8 cellular contexts compared by ENCODE assay signal in the genomic region with DNA sequence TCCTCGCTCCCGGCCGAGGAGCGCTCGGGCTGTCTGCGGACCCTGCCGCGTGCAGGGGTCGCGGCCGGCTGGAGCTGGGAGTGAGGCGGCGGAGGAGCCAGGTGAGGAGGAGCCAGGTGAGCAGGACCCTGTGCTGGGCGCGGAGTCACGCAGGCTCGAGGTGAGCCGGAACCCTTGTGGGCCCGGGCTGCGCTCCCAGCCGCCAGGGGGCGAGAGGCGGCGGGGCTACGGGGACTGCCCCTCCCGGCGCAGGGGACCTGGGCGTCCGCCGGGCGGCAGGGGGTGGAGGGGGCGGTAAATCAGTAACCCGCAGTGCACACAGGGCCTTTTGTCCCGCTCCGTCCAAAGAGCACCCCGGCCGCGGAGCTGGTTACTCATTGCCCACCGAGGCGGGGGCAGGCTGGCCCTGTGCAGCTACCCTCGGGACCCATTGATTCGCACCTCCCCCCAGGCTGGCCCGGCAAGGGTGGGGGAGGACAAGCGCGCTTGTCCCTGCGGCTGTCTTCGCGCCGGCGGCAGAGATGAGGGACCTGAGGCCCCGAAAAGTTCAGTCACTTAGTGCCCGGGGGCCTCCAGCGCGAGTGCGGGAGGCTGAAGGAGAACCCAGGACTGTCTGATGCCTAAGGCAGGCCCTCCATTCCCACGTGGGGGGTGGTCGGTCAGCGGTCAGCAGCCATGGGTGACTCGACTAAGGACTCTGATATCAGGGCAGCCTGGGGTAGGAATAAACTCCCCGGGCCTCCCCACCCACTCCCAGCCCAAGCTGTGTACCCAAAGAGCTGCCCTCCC. TPM values are rescaled to one million over a fixed set of nuclear protein-coding genes. Genes with fewer than 3 reads are reported as not detected.
DNase-seq lines count a peak whose midpoint lies in the region; ATAC-seq and TF ChIP-seq lines count a peak whose summit lies in the region.

No MANE protein-coding gene starts in this region.

- peak; percentile 97 for DNase-seq in 8988T
- peak; percentile 41 for DNase-seq in RKO (ENCODE audit: low spot score)
- peak in 3 of 4 experiments; percentile 17 to 59 (median 21) for DNase-seq in activated naive CD4-positive, alpha-beta T cell (lab: John Stamatoyannopoulos, UW)
- peak; percentile 61 for DNase-seq in hepatic stellate cell (ENCODE audit: low spot score)
- DNase-seq in spleen = peak; percentile 91
- DNase-seq in GOT3 (lab: John Stamatoyannopoulos, UW) = no peak

- ATAC-seq in GM18517 (IDR thresholded peaks at IDR 0.05; ENCODE audit: unreplicated experiment) (peak; percentile 67), HG03097 (IDR thresholded peaks at IDR 0.05; ENCODE audit: low FRiP score, unreplicated experiment) (peak; percentile 59)

- peaks cover 0 to 9% (median 0%) of the 10 kb centered on the region in 6 donors for H3K36me3 ChIP-seq in spleen

- peak overlapping the region; percentile 41 to 78 (median 50) for H3K4me3 ChIP-seq in spleen

- peak overlapping the region in 5 of 8 donors; percentile 50 to 71 (median 60) for H3K27ac ChIP-seq in spleen

- intact Hi-C loops in spleen (cut with DNase I; ENCODE audit: low total_unique reads) = no loop called here

- H3K27me3 ChIP-seq in spleen (replicated peaks in 1 of 7) = peaks cover 0 to 41% (median 0%) of the 10 kb centered on the region in 7 donors

- no peaks in the 10 kb centered on the region for H3K9me3 ChIP-seq in spleen

- no peak for TF ChIP-seq POLR2A in spleen (IDR thresholded peaks at IDR 0.05)

- WGBS in spleen, 5 donors = 3 to 13% (median 4%) methylated on average over 24 to 60 of the region's 60 CpGs

- TF ChIP-seq CTCF in spleen (IDR thresholded peaks at IDR 0.05 in 8 of 11, conservative IDR thresholded peaks at IDR 0.05 in 3 of 11) = peak; percentile 24 to 83 (median 64)

- peaks cover 0 to 57% (median 14%) of the 10 kb centered on the region in 6 donors for H3K4me1 ChIP-seq in spleen

RNA-seq across cellular contexts. Expression of a gene that starts 0.4 kb away (rescaled TPM):
- 10 to 100 TPM; 10.1 to 41.6 (median 28.9) TPM for total RNA-seq in spleen
- polyA plus RNA-seq in spleen = 10 to 100 TPM in 2 of 3 donors, 1 to 10 TPM in 1; 5.2 to 23.4 (median 15.4) TPM

RNA-seq across cellular contexts. Expression of a gene that starts 46.5 kb away (rescaled TPM):
- 100 to 1,000 TPM in 2 of 7 donors, 10 to 100 TPM in 5; 65.0 to 130 (median 79.7) TPM for total RNA-seq in spleen
- 1 to 10 TPM; 4.1 to 9.7 (median 5.0) TPM for polyA plus RNA-seq in spleen
